35 cellular contexts compared by ENCODE assay signal in the genomic region with DNA sequence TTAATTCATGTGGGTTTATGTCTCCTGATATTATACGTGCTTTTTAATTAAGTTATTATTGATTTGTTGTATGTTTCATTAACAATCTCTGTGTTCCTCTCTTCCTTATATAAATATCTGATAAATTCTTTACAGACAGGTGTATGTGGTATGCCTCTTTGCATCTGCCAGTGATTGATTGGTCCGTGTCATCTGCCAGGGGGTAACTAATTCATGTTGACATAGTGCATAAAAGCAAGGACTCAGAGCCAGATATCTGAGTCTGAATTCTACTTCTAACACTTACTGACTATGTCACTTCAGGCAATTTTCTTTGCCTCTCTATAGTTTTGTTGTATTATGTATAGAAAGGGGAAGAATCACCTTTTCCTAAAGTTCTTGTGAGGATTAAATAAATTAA. TPM values are rescaled to one million over a fixed set of nuclear protein-coding genes. Genes with fewer than 3 reads are reported as not detected.
"Had no signal": no experiment of that assay in that cellular context is flagged by ENCODE, and none has a peak within 500 bp of the region (broad histone marks: within the 10 kb centered on the region; RNA-seq: fewer than 3 reads in every experiment).

No MANE protein-coding gene starts in this region.

- H3K4me3 ChIP-seq: adrenal gland, body of pancreas, esophagus muscularis mucosa, gastrocnemius medialis, heart left ventricle had no signal

- H3K9me3 ChIP-seq: adrenal gland, body of pancreas, esophagus muscularis mucosa, gastrocnemius medialis, heart left ventricle had no signal

- H3K36me3 ChIP-seq: adrenal gland, esophagus muscularis mucosa, gastrocnemius medialis, heart left ventricle had no signal

- H3K27me3 ChIP-seq: adrenal gland, body of pancreas, esophagus muscularis mucosa, foreskin keratinocyte, gastrocnemius medialis, heart left ventricle had no signal

- H3K27ac ChIP-seq: adrenal gland, body of pancreas, esophagus muscularis mucosa, foreskin keratinocyte, gastrocnemius medialis, heart left ventricle had no signal

- H3K27ac Mint-ChIP-seq: activated CD4-positive, alpha-beta memory T cell treated with anti-CD3 and anti-CD28 coated beads for 36 hours; activated CD4-positive, alpha-beta T cell treated with anti-CD3 and anti-CD28 coated beads for 36 hours; activated CD4-positive, alpha-beta T cell treated with anti-CD3 and anti-CD28 coated beads, Interleukin-2, amount 10 ng/mL, durations not matched to agents 24 days and 14 days; activated CD8-positive, alpha-beta memory T cell treated with anti-CD3 and anti-CD28 coated beads, Interleukin-2, amount 10 ng/mL, durations not matched to agents 7 days and 5 days; activated CD8-positive, alpha-beta T cell treated with anti-CD3 and anti-CD28 coated beads, Interleukin-2, amount 10 ng/mL, durations not matched to agents 7 days and 5 days; activated naive CD4-positive, alpha-beta T cell treated with anti-CD3 and anti-CD28 coated beads for 36 hours; activated naive CD4-positive, alpha-beta T cell treated with anti-CD3 and anti-CD28 coated beads, Interleukin-2, amount 50 U/mL, for 24 hours; activated naive CD8-positive, alpha-beta T cell treated with anti-CD3 and anti-CD28 coated beads for 36 hours; activated naive CD8-positive, alpha-beta T cell treated with anti-CD3 and anti-CD28 coated beads, Interleukin-2, amount 50 U/mL, for 24 hours; activated T-helper 1 cell treated with anti-CD3 and anti-CD28 coated beads, Interleukin-12 subunit alpha, Interleukin-12 subunit beta, Interleukin-2, Interleukin-4 antibody, amounts not matched to agents 30 ng/mL and 10 ng/mL and 1 ng/mL, durations not matched to agents 14 hours and 24 hours and 36 hours; activated T-helper 2 cell treated with anti-CD3 and anti-CD28 coated beads, Interferon-gamma antibody, Interleukin-2, Interleukin-4, amounts not matched to agents 10 μg/mL and 5 μg/mL and 100 μg/mL, durations not matched to agents 14 hours and 24 hours and 36 hours; effector memory CD8-positive, alpha-beta T cell had no signal

- H3K4me1 Mint-ChIP-seq: activated CD4-positive, alpha-beta T cell treated with anti-CD3 and anti-CD28 coated beads for 36 hours; activated CD4-positive, alpha-beta T cell treated with anti-CD3 and anti-CD28 coated beads, Interleukin-2, amount 10 ng/mL, durations not matched to agents 24 days and 14 days; activated CD8-positive, alpha-beta memory T cell treated with anti-CD3 and anti-CD28 coated beads, Interleukin-2, amount 10 ng/mL, durations not matched to agents 7 days and 5 days; activated naive CD4-positive, alpha-beta T cell treated with anti-CD3 and anti-CD28 coated beads, Interleukin-2, amount 50 U/mL, for 24 hours; activated naive CD8-positive, alpha-beta T cell treated with anti-CD3 and anti-CD28 coated beads for 36 hours; activated naive CD8-positive, alpha-beta T cell treated with anti-CD3 and anti-CD28 coated beads, Interleukin-2, amount 50 U/mL, for 24 hours had no signal

- H3K4me3 Mint-ChIP-seq: activated CD4-positive, alpha-beta memory T cell treated with anti-CD3 and anti-CD28 coated beads for 36 hours; activated CD4-positive, alpha-beta T cell treated with anti-CD3 and anti-CD28 coated beads for 36 hours; activated CD4-positive, alpha-beta T cell treated with anti-CD3 and anti-CD28 coated beads, Interleukin-2, amount 10 ng/mL, durations not matched to agents 24 days and 14 days; activated CD8-positive, alpha-beta memory T cell treated with anti-CD3 and anti-CD28 coated beads, Interleukin-2, amount 10 ng/mL, durations not matched to agents 7 days and 5 days; activated CD8-positive, alpha-beta T cell treated with anti-CD3 and anti-CD28 coated beads, Interleukin-2, amount 10 ng/mL, durations not matched to agents 7 days and 5 days; activated naive CD4-positive, alpha-beta T cell treated with anti-CD3 and anti-CD28 coated beads for 36 hours; activated naive CD4-positive, alpha-beta T cell treated with anti-CD3 and anti-CD28 coated beads, Interleukin-2, amount 50 U/mL, for 24 hours; activated naive CD8-positive, alpha-beta T cell treated with anti-CD3 and anti-CD28 coated beads for 36 hours; activated naive CD8-positive, alpha-beta T cell treated with anti-CD3 and anti-CD28 coated beads, Interleukin-2, amount 50 U/mL, for 24 hours; activated T-helper 1 cell treated with anti-CD3 and anti-CD28 coated beads, Interleukin-12 subunit alpha, Interleukin-12 subunit beta, Interleukin-2, Interleukin-4 antibody, amounts not matched to agents 30 ng/mL and 10 ng/mL and 1 ng/mL, durations not matched to agents 14 hours and 24 hours and 36 hours; effector memory CD8-positive, alpha-beta T cell had no signal

- H3K4me1 ChIP-seq: adrenal gland, esophagus muscularis mucosa, foreskin keratinocyte, gastrocnemius medialis, heart left ventricle had no signal

- DNase-seq: activated CD4-positive, alpha-beta memory T cell treated with anti-CD3 and anti-CD28 coated beads for 36 hours; activated CD4-positive, alpha-beta T cell treated with anti-CD3 and anti-CD28 coated beads for 36 hours; activated CD4-positive, alpha-beta T cell treated with anti-CD3 and anti-CD28 coated beads, Interleukin-2, amount 10 ng/mL, durations not matched to agents 24 days and 14 days; activated CD4-positive, CD25-positive, alpha-beta regulatory T cell; activated CD4-positive, CD25-positive, alpha-beta regulatory T cell treated with anti-CD3 and anti-CD28 coated beads, Interleukin-2, amount 50 U/mL, for 72 hours; activated CD8-positive, alpha-beta memory T cell treated with anti-CD3 and anti-CD28 coated beads, Interleukin-2, amount 10 ng/mL, durations not matched to agents 7 days and 5 days; activated CD8-positive, alpha-beta memory T cell treated with anti-CD3 and anti-CD28 coated beads, Interleukin-2, amount 50 U/mL, for 4 hours; activated CD8-positive, alpha-beta T cell treated with anti-CD3 and anti-CD28 coated beads, Interleukin-2, amount 10 ng/mL, durations not matched to agents 7 days and 5 days; activated effector memory CD4-positive, alpha-beta T cell treated with anti-CD3 and anti-CD28 coated beads, Interleukin-2, amount 50 U/mL, for 16 hours; activated naive CD4-positive, alpha-beta T cell treated with anti-CD3 and anti-CD28 coated beads for 36 hours; activated naive CD8-positive, alpha-beta T cell treated with anti-CD3 and anti-CD28 coated beads for 36 hours; activated naive CD8-positive, alpha-beta T cell treated with anti-CD3 and anti-CD28 coated beads, Interleukin-2, amount 50 U/mL, for 24 hours; activated T-cell treated with anti-CD3 and anti-CD28 coated beads, Interleukin-2, amount 50 U/mL, for 1 hour; activated T-cell treated with anti-CD3 and anti-CD28 coated beads, Interleukin-2, amount 50 U/mL, for 48 hours; adrenal gland; amygdala; aorta; body of pancreas; caudate nucleus; cortex of kidney; dermis blood vessel endothelial cell; effector CD4-positive, alpha-beta T cell; effector memory CD8-positive, alpha-beta T cell; erythroblast; foreskin keratinocyte; gastrocnemius medialis; glutamatergic neuron; heart left ventricle; hypothalamus had no signal

- H3K27me3 Mint-ChIP-seq: activated CD4-positive, alpha-beta memory T cell treated with anti-CD3 and anti-CD28 coated beads for 36 hours; activated CD4-positive, alpha-beta T cell treated with anti-CD3 and anti-CD28 coated beads, Interleukin-2, amount 10 ng/mL, durations not matched to agents 24 days and 14 days; activated CD8-positive, alpha-beta memory T cell treated with anti-CD3 and anti-CD28 coated beads, Interleukin-2, amount 10 ng/mL, durations not matched to agents 7 days and 5 days; activated naive CD8-positive, alpha-beta T cell treated with anti-CD3 and anti-CD28 coated beads for 36 hours; activated naive CD8-positive, alpha-beta T cell treated with anti-CD3 and anti-CD28 coated beads, Interleukin-2, amount 50 U/mL, for 24 hours had no signal

- H3K36me3 Mint-ChIP-seq: activated CD4-positive, alpha-beta memory T cell treated with anti-CD3 and anti-CD28 coated beads for 36 hours; activated CD8-positive, alpha-beta memory T cell treated with anti-CD3 and anti-CD28 coated beads, Interleukin-2, amount 10 ng/mL, durations not matched to agents 7 days and 5 days; activated naive CD4-positive, alpha-beta T cell treated with anti-CD3 and anti-CD28 coated beads, Interleukin-2, amount 50 U/mL, for 24 hours; activated naive CD8-positive, alpha-beta T cell treated with anti-CD3 and anti-CD28 coated beads for 36 hours had no signal

- H3K9me3 Mint-ChIP-seq: activated CD4-positive, alpha-beta memory T cell treated with anti-CD3 and anti-CD28 coated beads for 36 hours; activated CD4-positive, alpha-beta T cell treated with anti-CD3 and anti-CD28 coated beads, Interleukin-2, amount 10 ng/mL, durations not matched to agents 24 days and 14 days; activated naive CD4-positive, alpha-beta T cell treated with anti-CD3 and anti-CD28 coated beads for 36 hours; activated naive CD4-positive, alpha-beta T cell treated with anti-CD3 and anti-CD28 coated beads, Interleukin-2, amount 50 U/mL, for 24 hours; activated naive CD8-positive, alpha-beta T cell treated with anti-CD3 and anti-CD28 coated beads for 36 hours; activated naive CD8-positive, alpha-beta T cell treated with anti-CD3 and anti-CD28 coated beads, Interleukin-2, amount 50 U/mL, for 24 hours; activated T-helper 1 cell treated with anti-CD3 and anti-CD28 coated beads, Interleukin-12 subunit alpha, Interleukin-12 subunit beta, Interleukin-2, Interleukin-4 antibody, amounts not matched to agents 30 ng/mL and 10 ng/mL and 1 ng/mL, durations not matched to agents 14 hours and 24 hours and 36 hours; activated T-helper 2 cell treated with anti-CD3 and anti-CD28 coated beads, Interferon-gamma antibody, Interleukin-2, Interleukin-4, amounts not matched to agents 10 μg/mL and 5 μg/mL and 100 μg/mL, durations not matched to agents 14 hours and 24 hours and 36 hours; effector memory CD8-positive, alpha-beta T cell had no signal

RNA-seq across cellular contexts. Expression of a gene that starts 5.2 kb away (rescaled TPM):
- total RNA-seq: activated CD4-positive, alpha-beta memory T cell treated with anti-CD3 and anti-CD28 coated beads for 36 hours; activated CD4-positive, alpha-beta T cell treated with anti-CD3 and anti-CD28 coated beads for 36 hours; activated CD4-positive, alpha-beta T cell treated with anti-CD3 and anti-CD28 coated beads, Interleukin-2, amount 10 ng/mL, durations not matched to agents 24 days and 14 days; activated CD8-positive, alpha-beta memory T cell treated with anti-CD3 and anti-CD28 coated beads for 36 hours; activated CD8-positive, alpha-beta memory T cell treated with anti-CD3 and anti-CD28 coated beads, Interleukin-2, amount 10 ng/mL, durations not matched to agents 7 days and 5 days; activated CD8-positive, alpha-beta T cell treated with anti-CD3 and anti-CD28 coated beads, Interleukin-2, amount 10 ng/mL, durations not matched to agents 7 days and 5 days; activated naive CD4-positive, alpha-beta T cell treated with anti-CD3 and anti-CD28 coated beads for 36 hours; activated naive CD8-positive, alpha-beta T cell treated with anti-CD3 and anti-CD28 coated beads for 36 hours; activated T-helper 1 cell treated with anti-CD3 and anti-CD28 coated beads, Interleukin-12 subunit alpha, Interleukin-12 subunit beta, Interleukin-2, Interleukin-4 antibody, amounts not matched to agents 30 ng/mL and 10 ng/mL and 1 ng/mL, durations not matched to agents 14 hours and 24 hours and 36 hours; activated T-helper 2 cell treated with anti-CD3 and anti-CD28 coated beads, Interferon-gamma antibody, Interleukin-2, Interleukin-4, amounts not matched to agents 10 μg/mL and 5 μg/mL and 100 μg/mL, durations not matched to agents 14 hours and 24 hours and 36 hours; adrenal gland; aorta; body of pancreas; chondrocyte; dermis blood vessel endothelial cell; esophagus muscularis mucosa; foreskin keratinocyte; gastrocnemius medialis; heart left ventricle had no signal
- polyA plus RNA-seq: adrenal gland, aorta, foreskin keratinocyte, heart left ventricle had no signal

RNA-seq across cellular contexts. Expression of a gene that starts 41.7 kb away (rescaled TPM):
- total RNA-seq: activated CD4-positive, alpha-beta memory T cell treated with anti-CD3 and anti-CD28 coated beads for 36 hours; activated CD4-positive, alpha-beta T cell treated with anti-CD3 and anti-CD28 coated beads for 36 hours; activated CD4-positive, alpha-beta T cell treated with anti-CD3 and anti-CD28 coated beads, Interleukin-2, amount 10 ng/mL, durations not matched to agents 24 days and 14 days; activated CD8-positive, alpha-beta memory T cell treated with anti-CD3 and anti-CD28 coated beads for 36 hours; activated CD8-positive, alpha-beta memory T cell treated with anti-CD3 and anti-CD28 coated beads, Interleukin-2, amount 10 ng/mL, durations not matched to agents 7 days and 5 days; activated CD8-positive, alpha-beta T cell treated with anti-CD3 and anti-CD28 coated beads, Interleukin-2, amount 10 ng/mL, durations not matched to agents 7 days and 5 days; activated naive CD4-positive, alpha-beta T cell treated with anti-CD3 and anti-CD28 coated beads for 36 hours; activated naive CD8-positive, alpha-beta T cell treated with anti-CD3 and anti-CD28 coated beads for 36 hours; activated T-helper 1 cell treated with anti-CD3 and anti-CD28 coated beads, Interleukin-12 subunit alpha, Interleukin-12 subunit beta, Interleukin-2, Interleukin-4 antibody, amounts not matched to agents 30 ng/mL and 10 ng/mL and 1 ng/mL, durations not matched to agents 14 hours and 24 hours and 36 hours; activated T-helper 2 cell treated with anti-CD3 and anti-CD28 coated beads, Interferon-gamma antibody, Interleukin-2, Interleukin-4, amounts not matched to agents 10 μg/mL and 5 μg/mL and 100 μg/mL, durations not matched to agents 14 hours and 24 hours and 36 hours; adrenal gland; chondrocyte; dermis blood vessel endothelial cell; esophagus muscularis mucosa; foreskin keratinocyte had no signal
- polyA plus RNA-seq: aorta, foreskin keratinocyte had no signal
